18 cellular contexts compared by ENCODE assay signal in the genomic region with DNA sequence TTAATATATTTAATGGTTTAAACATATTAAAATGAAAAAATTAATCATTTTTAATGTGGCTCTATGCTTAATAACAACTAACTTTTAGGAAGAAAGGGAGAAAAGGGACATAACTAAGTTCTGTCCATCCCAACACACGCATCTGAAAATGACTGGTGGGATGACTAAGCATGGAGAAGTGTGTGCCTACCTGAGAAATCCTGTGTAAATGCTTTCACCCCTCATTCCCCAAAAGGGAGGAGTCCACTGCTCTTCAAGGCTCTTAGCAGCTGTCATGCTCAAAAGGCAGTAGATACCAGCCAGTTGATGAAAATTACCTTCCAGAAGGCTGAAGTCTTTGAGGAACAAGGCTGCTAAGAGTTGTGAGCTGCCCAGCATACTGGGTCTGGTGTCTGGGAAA.
"Had no signal": no experiment of that assay in that cellular context is flagged by ENCODE, and none has a peak within 500 bp of the region (broad histone marks: within the 10 kb centered on the region; RNA-seq: fewer than 3 reads in every experiment).

No MANE protein-coding gene starts in this region.

- H3K9me3 ChIP-seq: thoracic aorta had no signal

- H3K4me3 ChIP-seq: coronary artery, thoracic aorta had no signal

- DNase-seq: activated CD4-positive, alpha-beta memory T cell treated with anti-CD3 and anti-CD28 coated beads for 36 hours; activated CD4-positive, alpha-beta T cell treated with anti-CD3 and anti-CD28 coated beads for 4 hours; activated CD4-positive, CD25-positive, alpha-beta regulatory T cell; activated naive CD4-positive, alpha-beta T cell treated with Interleukin-2 at 50 U/mL for 16 hours; activated naive CD8-positive, alpha-beta T cell treated with anti-CD3 and anti-CD28 coated beads for 36 hours; activated T-cell treated with anti-CD3 and anti-CD28 coated beads, Interleukin-2, amount 50 U/mL, for 48 hours; cerebellar nuclear complex; endodermal cell; foreskin melanocyte; immature natural killer cell; left cardiac atrium; mesenchymal stem cell; naive B cell; nucleus accumbens; stimulated activated CD4-positive, alpha-beta T cell treated with anti-CD3 and anti-CD28 coated beads, Interleukin-4, amount 100 ng/mL, for 24 hours; stimulated activated naive CD4-positive, alpha-beta T cell treated with Interleukin-2 at 50 U/mL for 16 hours had no signal

- H3K27ac ChIP-seq: thoracic aorta had no signal

- H3K36me3 ChIP-seq: thoracic aorta had no signal
